ENCODE assay signal across 30 cellular contexts in genomic region chr6:132506461-132506860, GRCh38. TPM values are rescaled to one million over a fixed set of nuclear protein-coding genes. Genes with fewer than 3 reads are reported as not detected.
A peak's percentile ranks its signal among the peaks of the same experiment; 100 is the strongest.
DNase-seq lines count a peak whose midpoint lies in the region; ATAC-seq and TF ChIP-seq lines count a peak whose summit lies in the region.
"Had no signal": no experiment of that assay in that cellular context is flagged by ENCODE, and none has a peak within 500 bp of the region (broad histone marks: within the 10 kb centered on the region; RNA-seq: fewer than 3 reads in every experiment).

No MANE protein-coding gene starts in this region.

- peaks cover 94% of the 10 kb centered on the region for H3K79me2 ChIP-seq in Karpas-422 (ENCODE audit: low read length)

- H3K36me3 Mint-ChIP-seq in activated B cell treated with CpG ODN at 0.5 μM for 24 hours (ENCODE audit: low read depth), result peaks cover 81% of the 10 kb centered on the region
- H3K36me3 Mint-ChIP-seq in stimulated activated memory B cell treated with anti-CD40 and anti-IgM and Interleukin-4, amounts not matched to agents 10 μg/mL and 1 μg/mL and 100 μg/mL, for 72 hours, result peaks cover 73% of the 10 kb centered on the region

- H3K27me3 Mint-ChIP-seq in activated B cell treated with CpG ODN at 0.5 μM for 24 hours, result no peaks in the 10 kb centered on the region
- H3K27me3 Mint-ChIP-seq in stimulated activated memory B cell treated with anti-CD40 and anti-IgM and Interleukin-4, amounts not matched to agents 10 μg/mL and 1 μg/mL and 100 μg/mL, for 72 hours, result no peaks in the 10 kb centered on the region

- no peaks in the 10 kb centered on the region for H3K9me2 ChIP-seq in Karpas-422 (replicated peaks; ENCODE audit: insufficient read depth, low read length)

- no peaks in the 10 kb centered on the region for H3K27me3 ChIP-seq in Karpas-422 (ENCODE audit: low read length)
- H3K27me3 ChIP-seq: SJSA1 had no signal

- CTCF ChIA-PET in activated B cell treated with CpG ODN at 0.5 μM for 24 hours (lab: Charles Lee), result no interaction called here

- 0 out of 2 replicates have a peak overlapping the region, but pooled peaks have one; percentile 7 for H3K9ac ChIP-seq in Karpas-422 (ENCODE audit: low read length)

- peak overlapping the region; percentile 77 for H3K27ac Mint-ChIP-seq in activated B cell treated with CpG ODN at 0.5 μM for 24 hours
- peak overlapping the region; percentile 83 for H3K27ac Mint-ChIP-seq in stimulated activated memory B cell treated with anti-CD40 and anti-IgM and Interleukin-4, amounts not matched to agents 10 μg/mL and 1 μg/mL and 100 μg/mL, for 72 hours
- H3K27ac Mint-ChIP-seq: CD8-positive, alpha-beta T cell had no signal

- POLR2A ChIA-PET in activated B cell treated with CpG ODN at 0.5 μM for 24 hours (lab: Charles Lee), result no interaction called here

- peaks cover 90% of the 10 kb centered on the region for H3K4me1 ChIP-seq in Karpas-422 (ENCODE audit: low read length)

- peak overlapping the region; percentile 76 for H3K27ac ChIP-seq in Karpas-422 (ENCODE audit: low read length)
- H3K27ac ChIP-seq: C4-2B, SJSA1 had no signal

- intact Hi-C loops in activated B cell treated with CpG ODN at 0.5 μM for 24 hours (cut with micrococcal nuclease), result no loop called here

- peak; percentile 56 for DNase-seq in Karpas-422
- DNase-seq in activated B cell treated with CpG ODN at 0.5 μM for 24 hours, result no peak
- no peak for DNase-seq in NCI-H187 treated with DMSO at 0.1 percent for 48 hours (lab: John Stamatoyannopoulos, UW)
- DNase-seq in D341Med (ENCODE audit: low spot score), result no peak
- no peak for DNase-seq in anterior cingulate cortex (lab: John Stamatoyannopoulos, UW)
- DNase-seq: Caco-2; CD8-positive, alpha-beta T cell; DMS 273 treated with DMSO at 0.1 percent for 48 hours; DMS79; GF-D8; HCEC 1CT; Kasumi-1; NCI-H1105; NCI-H1436 treated with DMSO at 0.1 percent for 48 hours; NCI-H1930; NCI-H2107; NCI-H446 treated with DMSO at 0.1 percent for 48 hours; NCI-H526; NCI-H82; NK-92 treated with Interleukin-12 subunit alpha and Interleukin-12 subunit beta, amount 100 ng/mL, for 24 hours; Right ventricle myocardium superior; RPMI8226; T-helper 1 cell had no signal

- H2AFZ ChIP-seq in Karpas-422 (ENCODE audit: low read length), result no peak overlapping the region

- H3K9me3 ChIP-seq in Karpas-422 (ENCODE audit: low read length), result no peaks in the 10 kb centered on the region
- H3K9me3 ChIP-seq: Caco-2 had no signal

- peak; percentile 27 for ATAC-seq in GM18861 (IDR thresholded peaks at IDR 0.05; ENCODE audit: unreplicated experiment)
- ATAC-seq in activated B cell treated with CpG ODN at 0.5 μM for 24 hours (ENCODE audit: low read depth), result peak; percentile 31
- no peak for ATAC-seq in stimulated activated memory B cell treated with anti-CD40 and anti-IgM and Interleukin-4, amounts not matched to agents 10 μg/mL and 1 μg/mL and 100 μg/mL, for 72 hours
- ATAC-seq: CD8-positive, alpha-beta T cell had no signal

- TF ChIP-seq CTCF in activated B cell treated with CpG ODN at 0.5 μM for 24 hours (IDR thresholded peaks at IDR 0.05), result no peak

- peaks cover 92% of the 10 kb centered on the region for H3K4me1 Mint-ChIP-seq in activated B cell treated with CpG ODN at 0.5 μM for 24 hours
- peaks cover 77% of the 10 kb centered on the region for H3K4me1 Mint-ChIP-seq in stimulated activated memory B cell treated with anti-CD40 and anti-IgM and Interleukin-4, amounts not matched to agents 10 μg/mL and 1 μg/mL and 100 μg/mL, for 72 hours

- H3K9me3 Mint-ChIP-seq in activated B cell treated with CpG ODN at 0.5 μM for 24 hours, result no peaks in the 10 kb centered on the region
- peaks cover 3% of the 10 kb centered on the region for H3K9me3 Mint-ChIP-seq in stimulated activated memory B cell treated with anti-CD40 and anti-IgM and Interleukin-4, amounts not matched to agents 10 μg/mL and 1 μg/mL and 100 μg/mL, for 72 hours
- H3K9me3 Mint-ChIP-seq: CD8-positive, alpha-beta T cell had no signal

- peak overlapping the region; percentile 32 for H3K4me3 Mint-ChIP-seq in activated B cell treated with CpG ODN at 0.5 μM for 24 hours
- peak overlapping the region; percentile 45 for H3K4me3 Mint-ChIP-seq in stimulated activated memory B cell treated with anti-CD40 and anti-IgM and Interleukin-4, amounts not matched to agents 10 μg/mL and 1 μg/mL and 100 μg/mL, for 72 hours
- H3K4me3 Mint-ChIP-seq: CD8-positive, alpha-beta T cell had no signal

- H3K36me3 ChIP-seq in Karpas-422 (ENCODE audit: insufficient read depth, low read length), result peaks cover 53% of the 10 kb centered on the region

- H3K4me3 ChIP-seq in Karpas-422 (ENCODE audit: low read length), result no peak overlapping the region
- H3K4me3 ChIP-seq: SJSA1 had no signal

- H3K4me2 ChIP-seq in Karpas-422 (ENCODE audit: low read depth, low read length, poor library complexity, severe bottlenecking), result peak overlapping the region; percentile 42

- no peaks in the 10 kb centered on the region for H4K20me1 ChIP-seq in Karpas-422 (ENCODE audit: insufficient read depth, low read depth, low read length)

RNA-seq across cellular contexts. Expression of gene STX7, which starts 6.5 kb away (rescaled TPM):
- total RNA-seq in Karpas-422 (2014; rRNA removed; shearing (Covaris generic); ENCODE audit: low replicate concordance), result 38.5 and 39.7 TPM in 2 replicates
- 109 and 138 TPM in 2 replicates for total RNA-seq in activated B cell treated with CpG ODN at 0.5 μM for 24 hours

RNA-seq across cellular contexts. Expression of gene TAAR9, which starts 31.6 kb away (rescaled TPM):
- not detected in 2 replicates for total RNA-seq in Karpas-422 (2014; rRNA removed; shearing (Covaris generic); ENCODE audit: low replicate concordance)
- not detected in 2 replicates for total RNA-seq in activated B cell treated with CpG ODN at 0.5 μM for 24 hours
- total RNA-seq: A673; Caco-2; CD8-positive, alpha-beta T cell; H1; M059J; Right ventricle myocardium superior; SJSA1 had no signal

RNA-seq across cellular contexts. Expression of gene TAAR8, which starts 46.0 kb away (rescaled TPM):
- total RNA-seq in Karpas-422 (2014; rRNA removed; shearing (Covaris generic); ENCODE audit: low replicate concordance), result not detected in 2 replicates
- not detected in 2 replicates for total RNA-seq in activated B cell treated with CpG ODN at 0.5 μM for 24 hours
- total RNA-seq: A673; Caco-2; CD8-positive, alpha-beta T cell; H1; M059J; Right ventricle myocardium superior; SJSA1 had no signal
